ENCODE assay signal across 23 cellular contexts in the genomic region with DNA sequence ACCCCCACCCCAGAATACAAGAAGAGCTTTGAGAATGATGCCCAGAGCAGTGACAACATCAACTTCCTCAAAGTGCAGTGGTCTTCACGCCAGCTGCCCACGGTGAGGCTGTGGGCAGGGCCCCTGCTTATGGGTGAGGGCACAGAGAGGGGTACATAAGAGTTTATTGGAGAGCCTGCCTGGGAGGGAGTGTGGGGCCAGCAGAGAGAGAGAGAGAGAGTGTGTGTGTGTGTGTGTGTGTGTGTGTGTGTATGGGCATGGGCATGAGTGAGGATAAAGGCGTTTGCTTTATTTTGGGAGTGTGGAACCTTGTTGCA. TPM values are rescaled to one million over a fixed set of nuclear protein-coding genes. Genes with fewer than 3 reads are reported as not detected.
DNase-seq lines count a peak whose midpoint lies in the region; ATAC-seq and TF ChIP-seq lines count a peak whose summit lies in the region.
"Had no signal": no experiment of that assay in that cellular context is flagged by ENCODE, and none has a peak within 500 bp of the region (broad histone marks: within the 10 kb centered on the region; RNA-seq: fewer than 3 reads in every experiment).

No MANE protein-coding gene starts in this region.

- no peak overlapping the region for H3K4me2 ChIP-seq in MM.1S (ENCODE audit: low read depth, low read length)

- no peak for DNase-seq in CD14-positive monocyte (ENCODE audit: low spot score)
- peak; percentile 17 for DNase-seq in GM13977 (ENCODE audit: low spot score)
- peak; percentile 9 for DNase-seq in sigmoid colon
- no peak for DNase-seq in MM.1S
- DNase-seq in lower lobe of right lung: no peak
- no peak for DNase-seq in H4 (ENCODE audit: low spot score)
- DNase-seq: activated CD4-positive, alpha-beta T cell treated with anti-CD3 and anti-CD28 coated beads, Interleukin-2, amount 50 U/mL, for 4 hours; activated T-cell treated with anti-CD3 and anti-CD28 coated beads, Interleukin-2, amount 50 U/mL, for 1 hour; BE2C; DMS 273 treated with DMSO at 0.1 percent for 48 hours; Kasumi-1; kidney glomerular epithelial cell; NCI-H1105; NCI-H524; retina; SW 1271; thyroid gland had no signal

- H3K27me3 ChIP-seq in sigmoid colon (no peaks in the 10 kb centered on the region), MM.1S (replicated peaks; ENCODE audit: insufficient read depth, low read length) (peaks cover 7% of the 10 kb centered on the region), lower lobe of right lung (ENCODE audit: low read depth) (no peaks in the 10 kb centered on the region)
- H3K27me3 ChIP-seq: BE2C, thyroid gland had no signal

- in situ Hi-C loops in GM13977 (cut with MboI; ENCODE audit: low pct_unique_long_range_greater_than_20kb, low sequenced_read_pairs, unreplicated experiment): no loop called here

- H3K9me3 ChIP-seq in sigmoid colon (no peaks in the 10 kb centered on the region), MM.1S (replicated peaks; ENCODE audit: insufficient read depth, low read length) (no peaks in the 10 kb centered on the region), lower lobe of right lung (no peaks in the 10 kb centered on the region)
- H3K9me3 ChIP-seq: BE2C, thyroid gland had no signal

- no peaks in the 10 kb centered on the region for H3K9me2 ChIP-seq in MM.1S (replicated peaks; ENCODE audit: insufficient read depth, low read length)

- no peaks in the 10 kb centered on the region for H3K79me2 ChIP-seq in MM.1S (ENCODE audit: low read length)

- no peaks in the 10 kb centered on the region for H4K20me1 ChIP-seq in MM.1S (ENCODE audit: insufficient read depth, low read length)

- peaks cover 87 to 94% of the 10 kb centered on the region in 2 donors for H3K36me3 Mint-ChIP-seq in CD14-positive monocyte
- peaks cover 96% of the 10 kb centered on the region for H3K36me3 Mint-ChIP-seq in dendritic cell treated with granulocyte-macrophage colony-stimulating factor and Interleukin-4, amounts not matched to agents 40 ng/mL and 50 ng/mL, for 4 days (ENCODE audit: low read depth)

- WGBS in sigmoid colon, 2 donors: 71 to 83% methylated on average over 3 of the region's 3 CpGs

- no peak for TF ChIP-seq CTCF in CD14-positive monocyte (IDR thresholded peaks at IDR 0.05)
- TF ChIP-seq CTCF in GM13977 (IDR thresholded peaks at IDR 0.05; ENCODE audit: extremely low read depth, insufficient read depth, missing control alignments): no peak
- no peak for TF ChIP-seq CTCF in sigmoid colon (IDR thresholded peaks at IDR 0.05)
- no peak for TF ChIP-seq CTCF in MM.1S (IDR thresholded peaks at IDR 0.05; ENCODE audit: low read length)
- TF ChIP-seq CTCF in lower lobe of right lung (IDR thresholded peaks at IDR 0.05): no peak

- intact Hi-C loops in CD14-positive monocyte (cut with micrococcal nuclease) (no loop called here), sigmoid colon (cut with DNase I) (loop anchor here (10.0 kb wide), 1 partner anchor 50 kb away; no protein-coding TSS in a partner anchor), lower lobe of right lung (cut with DNase I) (no loop called here)
- intact Hi-C loops in dendritic cell treated with granulocyte-macrophage colony-stimulating factor and Interleukin-4, amounts not matched to agents 40 ng/mL and 50 ng/mL, for 4 days (cut with micrococcal nuclease): no loop called here

- no peak for TF ChIP-seq EP300 in sigmoid colon (IDR thresholded peaks at IDR 0.05)

- H3K27ac ChIP-seq in sigmoid colon: peak overlapping the region in 1 of 4 donors; percentile 13
- no peak overlapping the region for H3K27ac ChIP-seq in MM.1S (ENCODE audit: low read length)
- H3K27ac ChIP-seq in lower lobe of right lung: no peak overlapping the region
- H3K27ac ChIP-seq: thyroid gland had no signal

- H3K27ac Mint-ChIP-seq in CD14-positive monocyte: peak overlapping the region in 5 of 7 donors; percentile 5 to 74 (median 65)
- H3K27ac Mint-ChIP-seq in dendritic cell treated with granulocyte-macrophage colony-stimulating factor and Interleukin-4, amounts not matched to agents 40 ng/mL and 50 ng/mL, for 4 days: peak overlapping the region; percentile 48
- H3K27ac Mint-ChIP-seq: mesothelial cell of epicardium had no signal

- H2AFZ ChIP-seq in MM.1S (ENCODE audit: low read length): no peak overlapping the region

- no peak for TF ChIP-seq POLR2A in sigmoid colon (IDR thresholded peaks at IDR 0.05)

- no peaks in the 10 kb centered on the region for H3F3A ChIP-seq in MM.1S (ENCODE audit: insufficient read depth, low read length)

- ATAC-seq in lower lobe of right lung: no peak
- ATAC-seq: GM12878 had no signal

- peaks cover 0 to 7% (median 0%) of the 10 kb centered on the region in 7 donors for H3K9me3 Mint-ChIP-seq in CD14-positive monocyte
- no peaks in the 10 kb centered on the region for H3K9me3 Mint-ChIP-seq in dendritic cell treated with granulocyte-macrophage colony-stimulating factor and Interleukin-4, amounts not matched to agents 40 ng/mL and 50 ng/mL, for 4 days
- H3K9me3 Mint-ChIP-seq: mesothelial cell of epicardium had no signal

- peaks cover 33% of the 10 kb centered on the region for H3K4me1 Mint-ChIP-seq in CD14-positive monocyte
- H3K4me1 Mint-ChIP-seq in dendritic cell treated with granulocyte-macrophage colony-stimulating factor and Interleukin-4, amounts not matched to agents 40 ng/mL and 50 ng/mL, for 4 days (ENCODE audit: low read depth): peaks cover 88% of the 10 kb centered on the region

- H3K27me3 Mint-ChIP-seq in CD14-positive monocyte (ENCODE audit: low read depth in 3 of 3): peaks cover 15 to 19% (median 15%) of the 10 kb centered on the region in 3 donors
- H3K27me3 Mint-ChIP-seq in dendritic cell treated with granulocyte-macrophage colony-stimulating factor and Interleukin-4, amounts not matched to agents 40 ng/mL and 50 ng/mL, for 4 days: peaks cover 20% of the 10 kb centered on the region

- H3K36me3 ChIP-seq in sigmoid colon: peaks cover 53 to 85% (median 74%) of the 10 kb centered on the region in 4 donors
- no peaks in the 10 kb centered on the region for H3K36me3 ChIP-seq in MM.1S (replicated peaks; ENCODE audit: insufficient read depth, low read length)
- peaks cover 88% of the 10 kb centered on the region for H3K36me3 ChIP-seq in lower lobe of right lung

- H3K4me1 ChIP-seq in sigmoid colon (peaks cover 0 to 45% (median 42%) of the 10 kb centered on the region in 4 donors), MM.1S (ENCODE audit: low read length) (no peaks in the 10 kb centered on the region), lower lobe of right lung (peaks cover 22% of the 10 kb centered on the region)

- no peak overlapping the region for H3K4me3 Mint-ChIP-seq in CD14-positive monocyte
- no peak overlapping the region for H3K4me3 Mint-ChIP-seq in dendritic cell treated with granulocyte-macrophage colony-stimulating factor and Interleukin-4, amounts not matched to agents 40 ng/mL and 50 ng/mL, for 4 days
- H3K4me3 Mint-ChIP-seq: mesothelial cell of epicardium had no signal

- H3K4me3 ChIP-seq in sigmoid colon: no peak overlapping the region
- H3K4me3 ChIP-seq in MM.1S (ENCODE audit: low read length): no peak overlapping the region
- H3K4me3 ChIP-seq in lower lobe of right lung: no peak overlapping the region
- H3K4me3 ChIP-seq: GM12878, thyroid gland had no signal

- H3K9ac ChIP-seq in MM.1S (ENCODE audit: low read length): no peak overlapping the region

RNA-seq across cellular contexts. Expression of gene PHOX2A, which starts 9.5 kb away (rescaled TPM):
- polyA plus RNA-seq in CD14-positive monocyte: not detected
- total RNA-seq in sigmoid colon: 1 to 10 TPM in 1 of 4 donors, under 1 TPM in 2, not detected in 1; 0.41 to 2.9 (median 0.82) TPM
- polyA plus RNA-seq in sigmoid colon: 1 to 10 TPM in 1 of 3 donors, not detected in 2; 1.7 TPM
- not detected for total RNA-seq in lower lobe of right lung
- not detected in 2 replicates for total RNA-seq in H4 (2014; rRNA removed; shearing (Covaris generic))
- total RNA-seq: bronchial epithelial cell, epithelial cell of proximal tubule, GM12878, mesothelial cell of epicardium, thyroid gland had no signal
- polyA plus RNA-seq: GM12878 had no signal

RNA-seq across cellular contexts. Expression of gene INPPL1, which starts 9.9 kb away (rescaled TPM):
- polyA plus RNA-seq in CD14-positive monocyte (10 to 100 TPM; 11.8 to 12.6 TPM), sigmoid colon (10 to 100 TPM; 30.0 to 96.5 (median 32.6) TPM)
- total RNA-seq in sigmoid colon (100 to 1,000 TPM in 1 of 4 donors, 10 to 100 TPM in 3; 66.6 to 195 (median 77.5) TPM), lower lobe of right lung (147 TPM)
- 23.6 and 40.7 TPM in 2 replicates for total RNA-seq in H4 (2014; rRNA removed; shearing (Covaris generic))

RNA-seq across cellular contexts. Expression of gene FOLR2, which starts 17.9 kb away (rescaled TPM):
- 10 to 100 TPM; 62.6 to 63.8 TPM for polyA plus RNA-seq in CD14-positive monocyte
- 10 to 100 TPM; 14.7 to 61.7 (median 42.9) TPM for total RNA-seq in sigmoid colon
- 10 to 100 TPM; 14.1 to 27.0 (median 17.4) TPM for polyA plus RNA-seq in sigmoid colon
- total RNA-seq in lower lobe of right lung: 28.1 TPM
- total RNA-seq in H4 (2014; rRNA removed; shearing (Covaris generic)): not detected in 2 replicates
- total RNA-seq: bronchial epithelial cell, epithelial cell of proximal tubule, H7, mesothelial cell of epicardium had no signal

RNA-seq across cellular contexts. Expression of gene FOLR1, which starts 42.5 kb away (rescaled TPM):
- polyA plus RNA-seq in CD14-positive monocyte (not detected), sigmoid colon (under 1 TPM in 1 of 3 donors, not detected in 2; 0.15 TPM)
- total RNA-seq in sigmoid colon (under 1 TPM in 1 of 4 donors, not detected in 3; 0.71 TPM), lower lobe of right lung (134 TPM)
- 3.4 and 6.6 TPM in 2 replicates for total RNA-seq in H4 (2014; rRNA removed; shearing (Covaris generic))
- total RNA-seq: GM12878 had no signal
- polyA plus RNA-seq: GM12878 had no signal

Comparison
In these comparisons a context has a peak if more than half of its experiments do, and no peak if none do; other contexts are left out.
1. DNase-seq: peak in GM13977 (single experiment) and sigmoid colon (single experiment); none in CD14-positive monocyte (single experiment), MM.1S (single experiment), lower lobe of right lung (single experiment) and H4 (single experiment).
2. RNA of gene FOLR2, which starts 17.9 kb away (total RNA-seq): 14.7 to 61.7 TPM in sigmoid colon and 28.1 TPM in lower lobe of right lung (single experiment); not detected in H4; every median in the first group is over 10 times any median in the second.